Comparison of ENCODE assay signal across 16 cellular contexts in the genomic region with DNA sequence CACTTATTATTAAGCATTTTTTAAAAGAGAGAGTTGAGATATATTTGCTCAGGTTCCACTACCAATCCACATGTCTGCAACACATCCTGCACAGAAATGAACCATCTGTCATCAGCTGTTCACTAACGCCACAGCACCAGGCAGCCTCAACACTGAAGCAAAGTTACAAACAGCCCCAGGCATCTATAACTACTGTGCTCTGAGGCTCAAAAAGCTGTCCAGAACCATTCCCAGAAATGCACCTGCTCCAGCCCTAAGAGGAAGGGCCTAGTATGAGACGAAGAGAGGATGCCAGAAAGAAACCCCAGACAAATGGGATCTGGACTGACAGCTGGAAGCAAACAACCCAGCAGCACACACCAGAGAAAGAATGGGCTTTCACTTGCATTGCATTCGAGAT.
DNase-seq lines count a peak whose midpoint lies in the region; ATAC-seq lines count a peak whose summit lies in the region.
"Had no signal": no experiment of that assay in that cellular context is flagged by ENCODE, and none has a peak within 500 bp of the region (broad histone marks: within the 10 kb centered on the region; RNA-seq: fewer than 3 reads in every experiment).

No MANE protein-coding gene starts in this region.

- H3K27ac ChIP-seq in effector memory CD4-positive, alpha-beta T cell (ENCODE audit: insufficient read depth, low read length, poor library complexity, severe bottlenecking): peak overlapping the region; percentile 7
- H3K27ac ChIP-seq: PC-9, tibial artery had no signal

- H3K9me3 Mint-ChIP-seq in activated naive CD4-positive, alpha-beta T cell treated with anti-CD3 and anti-CD28 coated beads, Interleukin-2, amount 50 U/mL, for 24 hours: no peaks in the 10 kb centered on the region
- no peaks in the 10 kb centered on the region for H3K9me3 Mint-ChIP-seq in stimulated activated memory B cell treated with anti-CD40 and anti-IgM and Interleukin-4, amounts not matched to agents 10 μg/mL and 1 μg/mL and 100 μg/mL, for 72 hours
- H3K9me3 Mint-ChIP-seq: T-helper 1 cell treated with Interleukin-12 subunit alpha and Interleukin-12 subunit beta and Interleukin-4 antibody, amounts not matched to agents 30 μg/mL and 1 μg/mL, for 36 hours had no signal

- no peak for DNase-seq in activated naive CD4-positive, alpha-beta T cell (lab: John Stamatoyannopoulos, UW)
- peak; percentile 72 for DNase-seq in NCI-H2171 treated with DMSO at 0.1 percent for 48 hours (lab: John Stamatoyannopoulos, UW)
- no peak for DNase-seq in effector memory CD4-positive, alpha-beta T cell
- no peak for DNase-seq in medulla oblongata (ENCODE audit: extremely low spot score)
- no peak for DNase-seq in NCI-H1417 treated with DMSO at 0.1 percent for 48 hours (lab: John Stamatoyannopoulos, UW)
- DNase-seq: activated CD4-positive, alpha-beta T cell treated with anti-CD3 and anti-CD28 coated beads for 1 hour; DMS53; mesendoderm; PC-9; stimulated activated CD4-positive, alpha-beta T cell treated with anti-CD3 and anti-CD28 coated beads, Interleukin-12 subunit alpha, Interleukin-12 subunit beta, amount 100 ng/mL, for 4 hours; tibial artery had no signal

- H3K27me3 Mint-ChIP-seq in activated naive CD4-positive, alpha-beta T cell treated with anti-CD3 and anti-CD28 coated beads, Interleukin-2, amount 50 U/mL, for 24 hours: no peaks in the 10 kb centered on the region
- H3K27me3 Mint-ChIP-seq in stimulated activated memory B cell treated with anti-CD40 and anti-IgM and Interleukin-4, amounts not matched to agents 10 μg/mL and 1 μg/mL and 100 μg/mL, for 72 hours: no peaks in the 10 kb centered on the region

- H3K36me3 ChIP-seq in effector memory CD4-positive, alpha-beta T cell (ENCODE audit: control insufficient read depth, insufficient read depth, low read length): no peaks in the 10 kb centered on the region
- H3K36me3 ChIP-seq: tibial artery had no signal

- no peaks in the 10 kb centered on the region for H3K9me3 ChIP-seq in effector memory CD4-positive, alpha-beta T cell (ENCODE audit: control insufficient read depth, low read length)
- H3K9me3 ChIP-seq: tibial artery had no signal

- H3K27me3 ChIP-seq in effector memory CD4-positive, alpha-beta T cell (replicated peaks; ENCODE audit: control insufficient read depth, insufficient read depth, low read length, poor library complexity, severe bottlenecking): no peaks in the 10 kb centered on the region
- H3K27me3 ChIP-seq: tibial artery had no signal

- H3K36me3 Mint-ChIP-seq in activated naive CD4-positive, alpha-beta T cell treated with anti-CD3 and anti-CD28 coated beads, Interleukin-2, amount 50 U/mL, for 24 hours: peaks cover 10% of the 10 kb centered on the region
- H3K36me3 Mint-ChIP-seq in stimulated activated memory B cell treated with anti-CD40 and anti-IgM and Interleukin-4, amounts not matched to agents 10 μg/mL and 1 μg/mL and 100 μg/mL, for 72 hours: no peaks in the 10 kb centered on the region

- H3K4me1 ChIP-seq in effector memory CD4-positive, alpha-beta T cell (ENCODE audit: control insufficient read depth, insufficient read depth, low read length, poor library complexity, severe bottlenecking): peaks cover 19% of the 10 kb centered on the region

- no peak for ATAC-seq in stimulated activated memory B cell treated with anti-CD40 and anti-IgM and Interleukin-4, amounts not matched to agents 10 μg/mL and 1 μg/mL and 100 μg/mL, for 72 hours
- no peak for ATAC-seq in GM21526 (IDR thresholded peaks at IDR 0.05; ENCODE audit: low FRiP score, unreplicated experiment)
- ATAC-seq: HCT116 had no signal

- no peak overlapping the region for H3K4me3 ChIP-seq in effector memory CD4-positive, alpha-beta T cell (ENCODE audit: insufficient read depth, low read depth, low read length, poor library complexity, severe bottlenecking)
- H3K4me3 ChIP-seq: PC-9, tibial artery had no signal

- H3K4me3 Mint-ChIP-seq in activated naive CD4-positive, alpha-beta T cell treated with anti-CD3 and anti-CD28 coated beads, Interleukin-2, amount 50 U/mL, for 24 hours: no peak overlapping the region
- no peak overlapping the region for H3K4me3 Mint-ChIP-seq in stimulated activated memory B cell treated with anti-CD40 and anti-IgM and Interleukin-4, amounts not matched to agents 10 μg/mL and 1 μg/mL and 100 μg/mL, for 72 hours
- H3K4me3 Mint-ChIP-seq: T-helper 1 cell treated with Interleukin-12 subunit alpha and Interleukin-12 subunit beta and Interleukin-4 antibody, amounts not matched to agents 30 μg/mL and 1 μg/mL, for 36 hours had no signal

- peak overlapping the region; percentile 46 for H3K27ac Mint-ChIP-seq in activated naive CD4-positive, alpha-beta T cell treated with anti-CD3 and anti-CD28 coated beads, Interleukin-2, amount 50 U/mL, for 24 hours
- H3K27ac Mint-ChIP-seq in stimulated activated memory B cell treated with anti-CD40 and anti-IgM and Interleukin-4, amounts not matched to agents 10 μg/mL and 1 μg/mL and 100 μg/mL, for 72 hours: peak overlapping the region; percentile 42
- H3K27ac Mint-ChIP-seq: T-helper 1 cell treated with Interleukin-12 subunit alpha and Interleukin-12 subunit beta and Interleukin-4 antibody, amounts not matched to agents 30 μg/mL and 1 μg/mL, for 36 hours had no signal

- H3K4me1 Mint-ChIP-seq in activated naive CD4-positive, alpha-beta T cell treated with anti-CD3 and anti-CD28 coated beads, Interleukin-2, amount 50 U/mL, for 24 hours: peaks cover 58% of the 10 kb centered on the region
- peaks cover 64% of the 10 kb centered on the region for H3K4me1 Mint-ChIP-seq in stimulated activated memory B cell treated with anti-CD40 and anti-IgM and Interleukin-4, amounts not matched to agents 10 μg/mL and 1 μg/mL and 100 μg/mL, for 72 hours
